Comparison of ENCODE assay signal across 14 cellular contexts in the genomic region with DNA sequence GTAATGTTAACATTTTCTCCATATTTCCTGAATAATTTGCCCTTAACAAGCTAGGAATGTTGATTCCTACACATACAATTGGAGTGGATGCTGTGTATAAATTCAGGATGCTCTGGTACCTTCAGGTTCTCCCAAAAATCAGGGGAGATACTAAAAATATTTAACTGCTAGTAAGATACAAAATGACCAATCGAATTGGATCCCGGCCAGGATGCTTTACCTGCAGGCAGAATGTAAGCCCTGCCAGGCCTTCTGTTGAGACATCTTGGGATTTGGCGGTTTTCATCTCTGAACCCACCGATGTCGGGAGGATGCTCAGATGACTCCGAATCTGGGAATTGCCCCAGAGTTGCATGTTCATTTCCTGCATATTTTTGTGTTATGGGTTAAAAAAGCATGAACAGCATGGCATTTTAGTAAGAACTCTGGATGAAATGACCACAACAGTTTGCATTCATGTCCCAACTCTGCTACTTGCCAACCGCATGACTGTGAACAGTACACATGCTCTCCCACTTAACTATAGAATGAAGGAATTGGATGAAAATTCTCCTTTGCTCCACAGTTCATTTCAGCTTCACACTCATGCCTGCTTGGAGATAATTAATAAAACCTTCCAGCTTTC.
A peak's percentile ranks its signal among the peaks of the same experiment; 100 is the strongest.
DNase-seq lines count a peak whose midpoint lies in the region; ATAC-seq and TF ChIP-seq lines count a peak whose summit lies in the region.
"Had no signal": no experiment of that assay in that cellular context is flagged by ENCODE, and none has a peak within 500 bp of the region (broad histone marks: within the 10 kb centered on the region; RNA-seq: fewer than 3 reads in every experiment).

No MANE protein-coding gene starts in this region.

- no peaks in the 10 kb centered on the region for H3K4me1 Mint-ChIP-seq in GM23338
- H3K4me1 Mint-ChIP-seq in naive thymus-derived CD4-positive, alpha-beta T cell = peaks cover 0 to 3% (median 0%) of the 10 kb centered on the region in 7 donors

- H3F3A ChIP-seq in GM23338 (replicated peaks; ENCODE audit: low read depth) = no peaks in the 10 kb centered on the region

- peaks cover 9% of the 10 kb centered on the region; the same call in 1 of the 2 replicates for H3K9me2 ChIP-seq in GM23338 (ENCODE audit: insufficient read depth)

- DNase-seq in EH (ENCODE audit: low read depth) = peak; percentile 16
- DNase-seq in GM23338 (ENCODE audit: low spot score) = no peak
- DNase-seq in esophagus muscularis mucosa (ENCODE audit: extremely low spot score) = no peak
- no peak for DNase-seq in NCI-H1694 treated with DMSO at 0.1 percent for 48 hours (lab: John Stamatoyannopoulos, UW)
- no peak for DNase-seq in naive thymus-derived CD4-positive, alpha-beta T cell
- no peak for DNase-seq in MG63
- DNase-seq: BE2C; CD4-positive, alpha-beta memory T cell; DMS79; GF-D8 had no signal

- WGBS in esophagus muscularis mucosa = 83% methylated on average over 7 of the region's 7 CpGs

- no peaks in the 10 kb centered on the region for H3K27me3 Mint-ChIP-seq in GM23338 (ENCODE audit: insufficient read depth, low read depth, poor library complexity)
- no peaks in the 10 kb centered on the region for H3K27me3 Mint-ChIP-seq in naive thymus-derived CD4-positive, alpha-beta T cell
- H3K27me3 Mint-ChIP-seq: CD4-positive, alpha-beta memory T cell had no signal

- TF ChIP-seq CTCF in GM23338 (conservative IDR thresholded peaks at IDR 0.05; ENCODE audit: low read depth in 2 of 2) = no peak
- no peak for TF ChIP-seq CTCF in esophagus muscularis mucosa (IDR thresholded peaks at IDR 0.05)

- no peaks in the 10 kb centered on the region for H3K79me2 ChIP-seq in GM23338 (replicated peaks; ENCODE audit: insufficient read depth)

- no peak overlapping the region for H3K4me2 ChIP-seq in GM23338

- H3K27ac Mint-ChIP-seq in GM23338 = no peak overlapping the region
- H3K27ac Mint-ChIP-seq in naive thymus-derived CD4-positive, alpha-beta T cell = no peak overlapping the region
- H3K27ac Mint-ChIP-seq: CD4-positive, alpha-beta memory T cell had no signal

- intact Hi-C loops in esophagus muscularis mucosa (cut with DNase I) = loop anchor here (10.0 kb wide), 1 partner anchor 244 kb away; a partner anchor contains a TSS
- intact Hi-C loops in naive thymus-derived CD4-positive, alpha-beta T cell (cut with micrococcal nuclease) = no loop called here

- H4K20me1 ChIP-seq in GM23338 (replicated peaks; ENCODE audit: insufficient read depth) = no peaks in the 10 kb centered on the region

- TF ChIP-seq POLR2A in esophagus muscularis mucosa (IDR thresholded peaks at IDR 0.05; ENCODE audit: low read depth) = no peak

- H3K36me3 Mint-ChIP-seq in GM23338 (ENCODE audit: low read depth) = no peaks in the 10 kb centered on the region
- peaks cover 0 to 2% (median 0%) of the 10 kb centered on the region in 5 donors for H3K36me3 Mint-ChIP-seq in naive thymus-derived CD4-positive, alpha-beta T cell
- H3K36me3 Mint-ChIP-seq: CD4-positive, alpha-beta memory T cell had no signal

- ATAC-seq in GM23338 = no peak
- no peak for ATAC-seq in naive thymus-derived CD4-positive, alpha-beta T cell
- ATAC-seq: HCT116 had no signal

- H3K4me3 Mint-ChIP-seq in GM23338 = no peak overlapping the region
- H3K4me3 Mint-ChIP-seq in naive thymus-derived CD4-positive, alpha-beta T cell = no peak overlapping the region
- H3K4me3 Mint-ChIP-seq: CD4-positive, alpha-beta memory T cell had no signal

- H3K36me3 ChIP-seq in GM23338 (ENCODE audit: insufficient read depth) = no peaks in the 10 kb centered on the region
- no peaks in the 10 kb centered on the region for H3K36me3 ChIP-seq in esophagus muscularis mucosa
- H3K36me3 ChIP-seq in rectal smooth muscle tissue (ENCODE audit: control insufficient read depth, insufficient read depth, low read length) = no peaks in the 10 kb centered on the region
- H3K36me3 ChIP-seq in naive thymus-derived CD4-positive, alpha-beta T cell (ENCODE audit: control insufficient read depth in 2 of 3, insufficient read depth in 3 of 3, low read length in 3 of 3) = no peaks in the 10 kb centered on the region
- no peaks in the 10 kb centered on the region for H3K36me3 ChIP-seq in MG63
- H3K36me3 ChIP-seq: BE2C had no signal

- no peaks in the 10 kb centered on the region for H3K9me3 Mint-ChIP-seq in GM23338
- H3K9me3 Mint-ChIP-seq in naive thymus-derived CD4-positive, alpha-beta T cell = no peaks in the 10 kb centered on the region
- H3K9me3 Mint-ChIP-seq: CD4-positive, alpha-beta memory T cell had no signal

- POLR2A ChIA-PET in naive thymus-derived CD4-positive, alpha-beta T cell (lab: Charles Lee) = no interaction called here

- no peak for TF ChIP-seq EP300 in esophagus muscularis mucosa (IDR thresholded peaks at IDR 0.05)

- H3K4me1 ChIP-seq in GM23338 (ENCODE audit: insufficient read depth) (no peaks in the 10 kb centered on the region), esophagus muscularis mucosa (peaks cover 4 to 53% (median 49%) of the 10 kb centered on the region in 4 donors), rectal smooth muscle tissue (ENCODE audit: control insufficient read depth, insufficient read depth, low read length) (peaks cover 11% of the 10 kb centered on the region)
- H3K4me1 ChIP-seq in naive thymus-derived CD4-positive, alpha-beta T cell (ENCODE audit: control insufficient read depth in 2 of 2, insufficient read depth in 2 of 2, low read length in 2 of 2) = no peaks in the 10 kb centered on the region

- no peaks in the 10 kb centered on the region for H3K9me3 ChIP-seq in esophagus muscularis mucosa
- no peaks in the 10 kb centered on the region for H3K9me3 ChIP-seq in naive thymus-derived CD4-positive, alpha-beta T cell (ENCODE audit: control insufficient read depth in 2 of 3, low read length in 3 of 3)
- no peaks in the 10 kb centered on the region for H3K9me3 ChIP-seq in MG63
- H3K9me3 ChIP-seq: BE2C had no signal

- H3K27me3 ChIP-seq in GM23338 (ENCODE audit: insufficient read depth) (no peaks in the 10 kb centered on the region), esophagus muscularis mucosa (peaks cover 0 to 3% (median 0%) of the 10 kb centered on the region in 4 donors), rectal smooth muscle tissue (ENCODE audit: control insufficient read depth, insufficient read depth, low read length) (no peaks in the 10 kb centered on the region), MG63 (no peaks in the 10 kb centered on the region)
- no peaks in the 10 kb centered on the region for H3K27me3 ChIP-seq in naive thymus-derived CD4-positive, alpha-beta T cell (ENCODE audit: control insufficient read depth in 2 of 2, insufficient read depth in 2 of 2, low read length in 2 of 2)
- H3K27me3 ChIP-seq: BE2C had no signal

- H3K9ac ChIP-seq in rectal smooth muscle tissue (ENCODE audit: low read length) = no peak overlapping the region

- CTCF ChIA-PET in naive thymus-derived CD4-positive, alpha-beta T cell (lab: Charles Lee) = no interaction called here

- 0 out of 2 replicates have a peak overlapping the region, but pooled peaks have one; percentile 28 for H2AFZ ChIP-seq in GM23338

- H3K27ac ChIP-seq in GM23338 (ENCODE audit: low read depth) (no peak overlapping the region), esophagus muscularis mucosa (replicated peaks in 1 of 4) (peak overlapping the region; percentile 82 to 85 (median 84)), rectal smooth muscle tissue (ENCODE audit: low read depth, low read length) (peak overlapping the region; percentile 18)
- H3K27ac ChIP-seq in naive thymus-derived CD4-positive, alpha-beta T cell (ENCODE audit: low read depth, low read length) = no peak overlapping the region
- H3K27ac ChIP-seq: C4-2B, HL-60 had no signal

- H3K4me3 ChIP-seq in GM23338 (no peak overlapping the region), esophagus muscularis mucosa (no peak overlapping the region), rectal smooth muscle tissue (ENCODE audit: low read length) (no peak overlapping the region), MG63 (no peak overlapping the region)
- H3K4me3 ChIP-seq in naive thymus-derived CD4-positive, alpha-beta T cell (ENCODE audit: low read length) = no peak overlapping the region

TF ChIP-seq in GM23338, 12 proteins besides CTCF, POLR2A, EP300 and RAD21:
- TF ChIP-seq, protein P1, sequence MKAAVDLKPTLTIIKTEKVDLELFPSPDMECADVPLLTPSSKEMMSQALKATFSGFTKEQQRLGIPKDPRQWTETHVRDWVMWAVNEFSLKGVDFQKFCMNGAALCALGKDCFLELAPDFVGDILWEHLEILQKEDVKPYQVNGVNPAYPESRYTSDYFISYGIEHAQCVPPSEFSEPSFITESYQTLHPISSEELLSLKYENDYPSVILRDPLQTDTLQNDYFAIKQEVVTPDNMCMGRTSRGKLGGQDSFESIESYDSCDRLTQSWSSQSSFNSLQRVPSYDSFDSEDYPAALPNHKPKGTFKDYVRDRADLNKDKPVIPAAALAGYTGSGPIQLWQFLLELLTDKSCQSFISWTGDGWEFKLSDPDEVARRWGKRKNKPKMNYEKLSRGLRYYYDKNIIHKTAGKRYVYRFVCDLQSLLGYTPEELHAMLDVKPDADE (IDR thresholded peaks at IDR 0.05) = no peak
TF ChIP-seq in GM23338: peak in this region for 0.

Comparison
In these comparisons a context has a peak if more than half of its experiments do, and no peak if none do; other contexts are left out.
1. H3K27ac ChIP-seq: peak in esophagus muscularis mucosa (4 of 4) and rectal smooth muscle tissue (single experiment); none in GM23338 (single experiment) and naive thymus-derived CD4-positive, alpha-beta T cell (single experiment).